Comparison of ENCODE assay signal across 26 cellular contexts in genomic region chr22:38487946-38488345, GRCh38. TPM values are rescaled to one million over a fixed set of nuclear protein-coding genes. Genes with fewer than 3 reads are reported as not detected.
DNase-seq lines count a peak whose midpoint lies in the region; ATAC-seq and TF ChIP-seq lines count a peak whose summit lies in the region.
"Had no signal": no experiment of that assay in that cellular context is flagged by ENCODE, and none has a peak within 500 bp of the region (broad histone marks: within the 10 kb centered on the region; RNA-seq: fewer than 3 reads in every experiment).

No MANE protein-coding gene starts in this region.

- peaks cover 66 to 85% of the 10 kb centered on the region in 2 donors for H3K36me3 Mint-ChIP-seq in CD4-positive, alpha-beta memory T cell
- H3K36me3 Mint-ChIP-seq in activated T-helper 2 cell treated with anti-CD3 and anti-CD28 coated beads, Interferon-gamma antibody, Interleukin-2, Interleukin-4, amounts not matched to agents 10 μg/mL and 5 μg/mL and 100 μg/mL, durations not matched to agents 14 hours and 24 hours and 36 hours (ENCODE audit: low read depth): peaks cover 90% of the 10 kb centered on the region
- H3K36me3 Mint-ChIP-seq in naive thymus-derived CD8-positive, alpha-beta T cell: peaks cover 11 to 94% (median 29%) of the 10 kb centered on the region in 3 donors

- peaks cover 20 to 50% (median 33%) of the 10 kb centered on the region in 4 donors for H3K4me1 Mint-ChIP-seq in CD4-positive, alpha-beta memory T cell
- peaks cover 38% of the 10 kb centered on the region for H3K4me1 Mint-ChIP-seq in activated T-helper 2 cell treated with anti-CD3 and anti-CD28 coated beads, Interferon-gamma antibody, Interleukin-2, Interleukin-4, amounts not matched to agents 10 μg/mL and 5 μg/mL and 100 μg/mL, durations not matched to agents 14 hours and 24 hours and 36 hours (ENCODE audit: low read depth)
- H3K4me1 Mint-ChIP-seq in naive thymus-derived CD8-positive, alpha-beta T cell: peaks cover 24 to 64% (median 56%) of the 10 kb centered on the region in 4 donors

- H3K4me3 Mint-ChIP-seq in CD4-positive, alpha-beta memory T cell: no peak overlapping the region
- H3K4me3 Mint-ChIP-seq in activated T-helper 2 cell treated with anti-CD3 and anti-CD28 coated beads, Interferon-gamma antibody, Interleukin-2, Interleukin-4, amounts not matched to agents 10 μg/mL and 5 μg/mL and 100 μg/mL, durations not matched to agents 14 hours and 24 hours and 36 hours (ENCODE audit: low read depth): no peak overlapping the region
- peak overlapping the region in 2 of 10 donors; percentile 16 to 62 for H3K4me3 Mint-ChIP-seq in naive thymus-derived CD8-positive, alpha-beta T cell
- H3K4me3 Mint-ChIP-seq: dendritic cell treated with granulocyte-macrophage colony-stimulating factor and Interleukin-4, amounts not matched to agents 40 ng/mL and 50 ng/mL, for 4 days; H9; stimulated activated memory B cell treated with anti-CD40 and anti-IgM and Interleukin-4, amounts not matched to agents 10 μg/mL and 1 μg/mL and 100 μg/mL, for 72 hours; T-helper 2 cell treated with Interferon-gamma antibody and Interleukin-4, amounts not matched to agents 5 μg/mL and 100 μg/mL, for 36 hours had no signal

- intact Hi-C loops in CD4-positive, alpha-beta memory T cell (cut with micrococcal nuclease): no loop called here
- intact Hi-C loops in activated T-helper 2 cell treated with anti-CD3 and anti-CD28 coated beads, Interferon-gamma antibody, Interleukin-2, Interleukin-4, amounts not matched to agents 10 μg/mL and 5 μg/mL and 100 μg/mL, durations not matched to agents 14 hours and 24 hours and 36 hours (cut with micrococcal nuclease): no loop called here
- intact Hi-C loops in upper lobe of right lung (cut with DNase I): no loop called here

- peaks cover 84% of the 10 kb centered on the region for H3K36me3 ChIP-seq in CD4-positive, alpha-beta memory T cell (ENCODE audit: insufficient read depth, low read length)
- H3K36me3 ChIP-seq in upper lobe of right lung: peaks cover 100% of the 10 kb centered on the region

- H3K9me3 ChIP-seq in CD4-positive, alpha-beta memory T cell (ENCODE audit: control insufficient read depth in 1 of 2, low read length in 2 of 2): no peaks in the 10 kb centered on the region
- no peaks in the 10 kb centered on the region for H3K9me3 ChIP-seq in upper lobe of right lung
- H3K9me3 ChIP-seq: BLaER1 treated with 17β-estradiol and CSF1 and Interleukin-3, amounts not matched to agents 10 nM and 100 nM; body of pancreas; prostate gland; spleen; upper lobe of left lung had no signal

- TF ChIP-seq CTCF in upper lobe of right lung (IDR thresholded peaks at IDR 0.05): no peak

- peak; percentile 38 to 65 for ATAC-seq in activated CD4-positive, CD25-positive, alpha-beta regulatory T cell treated with anti-CD3 and anti-CD28 coated beads, Interleukin-2, amount 50 U/mL, for 24 hours
- ATAC-seq in naive thymus-derived CD8-positive, alpha-beta T cell: no peak
- ATAC-seq in GM18861 (IDR thresholded peaks at IDR 0.05; ENCODE audit: unreplicated experiment): no peak
- ATAC-seq in left lobe of liver: no peak
- ATAC-seq in upper lobe of right lung: no peak
- ATAC-seq: body of pancreas; stimulated activated memory B cell treated with anti-CD40 and anti-IgM and Interleukin-4, amounts not matched to agents 10 μg/mL and 1 μg/mL and 100 μg/mL, for 72 hours had no signal

- CTCF ChIA-PET in CD4-positive, alpha-beta memory T cell (lab: Charles Lee; ENCODE audit: partially characterized antibody): interaction anchor here (0.7 to 2.3 kb wide), 2 partner anchors 11 to 15 kb away, joined by 3 to 5 read pairs; no protein-coding TSS in a partner anchor

- DNase-seq in activated CD4-positive, CD25-positive, alpha-beta regulatory T cell treated with anti-CD3 and anti-CD28 coated beads, Interleukin-2, amount 50 U/mL, for 72 hours: no peak
- DNase-seq in CD4-positive, alpha-beta memory T cell: no peak
- DNase-seq in activated T-helper 2 cell treated with anti-CD3 and anti-CD28 coated beads, Interferon-gamma antibody, Interleukin-2, Interleukin-4, amounts not matched to agents 10 μg/mL and 5 μg/mL and 100 μg/mL, durations not matched to agents 14 hours and 24 hours and 36 hours (ENCODE audit: low spot score): no peak
- no peak for DNase-seq in naive thymus-derived CD8-positive, alpha-beta T cell
- no peak for DNase-seq in left lobe of liver (ENCODE audit: low spot score)
- DNase-seq in upper lobe of right lung: no peak
- DNase-seq: body of pancreas, DMS79 treated with DMSO at 0.1 percent for 48 hours, erythroblast, H9, Karpas-422, NCI-H1092 treated with DMSO at 0.1 percent for 48 hours, NCI-H526, SHP77, upper lobe of left lung had no signal

- peaks cover 11% of the 10 kb centered on the region for H3K4me1 ChIP-seq in CD4-positive, alpha-beta memory T cell (ENCODE audit: insufficient read depth, low read length)
- H3K4me1 ChIP-seq in upper lobe of right lung: peaks cover 10% of the 10 kb centered on the region
- H3K4me1 ChIP-seq: BLaER1 treated with 17β-estradiol and CSF1 and Interleukin-3, amounts not matched to agents 10 nM and 100 nM; prostate gland had no signal

- no peak overlapping the region for H3K27ac ChIP-seq in CD4-positive, alpha-beta memory T cell (ENCODE audit: low read depth, low read length)
- no peak overlapping the region for H3K27ac ChIP-seq in upper lobe of right lung
- H3K27ac ChIP-seq: BLaER1 treated with 17β-estradiol and CSF1 and Interleukin-3, amounts not matched to agents 10 nM and 100 nM; prostate gland; upper lobe of left lung had no signal

- H3K27me3 Mint-ChIP-seq in CD4-positive, alpha-beta memory T cell: no peaks in the 10 kb centered on the region
- no peaks in the 10 kb centered on the region for H3K27me3 Mint-ChIP-seq in activated T-helper 2 cell treated with anti-CD3 and anti-CD28 coated beads, Interferon-gamma antibody, Interleukin-2, Interleukin-4, amounts not matched to agents 10 μg/mL and 5 μg/mL and 100 μg/mL, durations not matched to agents 14 hours and 24 hours and 36 hours (ENCODE audit: low read depth)
- no peaks in the 10 kb centered on the region for H3K27me3 Mint-ChIP-seq in naive thymus-derived CD8-positive, alpha-beta T cell
- H3K27me3 Mint-ChIP-seq: dendritic cell treated with granulocyte-macrophage colony-stimulating factor and Interleukin-4, amounts not matched to agents 40 ng/mL and 50 ng/mL, for 4 days; stimulated activated memory B cell treated with anti-CD40 and anti-IgM and Interleukin-4, amounts not matched to agents 10 μg/mL and 1 μg/mL and 100 μg/mL, for 72 hours had no signal

- H3K27me3 ChIP-seq in CD4-positive, alpha-beta memory T cell (ENCODE audit: insufficient read depth, low read length): no peaks in the 10 kb centered on the region
- H3K27me3 ChIP-seq in upper lobe of right lung: no peaks in the 10 kb centered on the region
- H3K27me3 ChIP-seq: BLaER1 treated with 17β-estradiol and CSF1 and Interleukin-3, amounts not matched to agents 10 nM and 100 nM; body of pancreas; spleen; upper lobe of left lung had no signal

- POLR2A ChIA-PET in CD4-positive, alpha-beta memory T cell (lab: Charles Lee; ENCODE audit: partially characterized antibody): interaction anchor here (0.7 to 14.9 kb wide), 3 partner anchors 8 to 13 kb away, joined by 3 to 122 read pairs (median 4); no protein-coding TSS in a partner anchor
- POLR2A ChIA-PET in naive thymus-derived CD8-positive, alpha-beta T cell (lab: Charles Lee): interaction anchor here (0.6 to 5.9 kb wide), 5 partner anchors 9 to 19 kb away, joined by 3 to 35 read pairs (median 6); no protein-coding TSS in a partner anchor

- no peak overlapping the region for H3K4me3 ChIP-seq in CD4-positive, alpha-beta memory T cell (ENCODE audit: low read length in 2 of 2)
- H3K4me3 ChIP-seq in upper lobe of right lung: no peak overlapping the region
- H3K4me3 ChIP-seq: BLaER1 treated with 17β-estradiol and CSF1 and Interleukin-3, amounts not matched to agents 10 nM and 100 nM; body of pancreas; prostate gland; spleen; upper lobe of left lung had no signal

- H3K9me3 Mint-ChIP-seq in CD4-positive, alpha-beta memory T cell: peaks cover 0 to 2% (median 0%) of the 10 kb centered on the region in 8 donors
- H3K9me3 Mint-ChIP-seq in activated T-helper 2 cell treated with anti-CD3 and anti-CD28 coated beads, Interferon-gamma antibody, Interleukin-2, Interleukin-4, amounts not matched to agents 10 μg/mL and 5 μg/mL and 100 μg/mL, durations not matched to agents 14 hours and 24 hours and 36 hours: no peaks in the 10 kb centered on the region
- no peaks in the 10 kb centered on the region for H3K9me3 Mint-ChIP-seq in naive thymus-derived CD8-positive, alpha-beta T cell
- H3K9me3 Mint-ChIP-seq: dendritic cell treated with granulocyte-macrophage colony-stimulating factor and Interleukin-4, amounts not matched to agents 40 ng/mL and 50 ng/mL, for 4 days; H9; stimulated activated memory B cell treated with anti-CD40 and anti-IgM and Interleukin-4, amounts not matched to agents 10 μg/mL and 1 μg/mL and 100 μg/mL, for 72 hours; T-helper 2 cell treated with Interferon-gamma antibody and Interleukin-4, amounts not matched to agents 5 μg/mL and 100 μg/mL, for 36 hours had no signal

- peak overlapping the region in 4 of 7 donors; percentile 66 to 84 (median 73) for H3K27ac Mint-ChIP-seq in CD4-positive, alpha-beta memory T cell
- peak overlapping the region; percentile 4 for H3K27ac Mint-ChIP-seq in activated T-helper 2 cell treated with anti-CD3 and anti-CD28 coated beads, Interferon-gamma antibody, Interleukin-2, Interleukin-4, amounts not matched to agents 10 μg/mL and 5 μg/mL and 100 μg/mL, durations not matched to agents 14 hours and 24 hours and 36 hours
- H3K27ac Mint-ChIP-seq in naive thymus-derived CD8-positive, alpha-beta T cell: peak overlapping the region in 9 of 10 donors; percentile 18 to 88 (median 60)
- H3K27ac Mint-ChIP-seq: dendritic cell treated with granulocyte-macrophage colony-stimulating factor and Interleukin-4, amounts not matched to agents 40 ng/mL and 50 ng/mL, for 4 days; stimulated activated memory B cell treated with anti-CD40 and anti-IgM and Interleukin-4, amounts not matched to agents 10 μg/mL and 1 μg/mL and 100 μg/mL, for 72 hours; T-helper 2 cell treated with Interferon-gamma antibody and Interleukin-4, amounts not matched to agents 5 μg/mL and 100 μg/mL, for 36 hours had no signal

RNA-seq across cellular contexts. Expression of gene DDX17, which starts 18.2 kb away (rescaled TPM):
- 100 to 1,000 TPM; 927 to 960 TPM for total RNA-seq in CD4-positive, alpha-beta memory T cell
- polyA plus RNA-seq in CD4-positive, alpha-beta memory T cell: 10 to 100 TPM in 1 of 2 donors, 1 to 10 TPM in 1; 10.0 to 44.3 TPM
- 378 and 391 TPM in 2 replicates for total RNA-seq in activated T-helper 2 cell treated with anti-CD3 and anti-CD28 coated beads, Interferon-gamma antibody, Interleukin-2, Interleukin-4, amounts not matched to agents 10 μg/mL and 5 μg/mL and 100 μg/mL, durations not matched to agents 14 hours and 24 hours and 36 hours
- total RNA-seq in naive thymus-derived CD8-positive, alpha-beta T cell: 1,000 to 10,000 TPM; 1,031 to 1,044 TPM
- 10 to 100 TPM; 27.3 to 38.7 (median 28.2) TPM for polyA plus RNA-seq in naive thymus-derived CD8-positive, alpha-beta T cell
- total RNA-seq in left lobe of liver (174 TPM), upper lobe of right lung (480 TPM)

RNA-seq across cellular contexts. Expression of gene KDELR3, which starts 20.1 kb away (rescaled TPM):
- not detected for total RNA-seq in CD4-positive, alpha-beta memory T cell
- under 1 TPM; 0.10 to 0.24 TPM for polyA plus RNA-seq in CD4-positive, alpha-beta memory T cell
- total RNA-seq in activated T-helper 2 cell treated with anti-CD3 and anti-CD28 coated beads, Interferon-gamma antibody, Interleukin-2, Interleukin-4, amounts not matched to agents 10 μg/mL and 5 μg/mL and 100 μg/mL, durations not matched to agents 14 hours and 24 hours and 36 hours: 2.2 and 3.7 TPM in 2 replicates
- not detected for total RNA-seq in naive thymus-derived CD8-positive, alpha-beta T cell
- under 1 TPM in 2 of 3 donors, not detected in 1; 0.11 to 0.28 TPM for polyA plus RNA-seq in naive thymus-derived CD8-positive, alpha-beta T cell
- total RNA-seq in left lobe of liver (15.2 TPM), upper lobe of right lung (5.9 TPM)

RNA-seq across cellular contexts. Expression of gene KCNJ4, which starts 32.9 kb away (rescaled TPM):
- not detected for total RNA-seq in CD4-positive, alpha-beta memory T cell
- polyA plus RNA-seq in CD4-positive, alpha-beta memory T cell: not detected
- total RNA-seq in activated T-helper 2 cell treated with anti-CD3 and anti-CD28 coated beads, Interferon-gamma antibody, Interleukin-2, Interleukin-4, amounts not matched to agents 10 μg/mL and 5 μg/mL and 100 μg/mL, durations not matched to agents 14 hours and 24 hours and 36 hours: not detected in 2 replicates
- total RNA-seq in naive thymus-derived CD8-positive, alpha-beta T cell: not detected
- polyA plus RNA-seq in naive thymus-derived CD8-positive, alpha-beta T cell: not detected
- total RNA-seq in left lobe of liver: not detected
- not detected for total RNA-seq in upper lobe of right lung
- total RNA-seq: A172, body of pancreas, glomerular endothelial cell, spleen, upper lobe of left lung had no signal
- polyA plus RNA-seq: liver, spleen had no signal

Comparison
In these comparisons a context has a peak if more than half of its experiments do, and no peak if none do; other contexts are left out.
1. ATAC-seq: peak in activated CD4-positive, CD25-positive, alpha-beta regulatory T cell treated with anti-CD3 and anti-CD28 coated beads, Interleukin-2, amount 50 U/mL, for 24 hours (2 of 2); none in naive thymus-derived CD8-positive, alpha-beta T cell (0 of 2), GM18861 (single experiment), left lobe of liver (single experiment) and upper lobe of right lung (single experiment).
2. H3K27ac Mint-ChIP-seq: peak in every context shown above with its lines; median percentile 73 in CD4-positive, alpha-beta memory T cell; 60 in naive thymus-derived CD8-positive, alpha-beta T cell; 4 in activated T-helper 2 cell treated with anti-CD3 and anti-CD28 coated beads, Interferon-gamma antibody, Interleukin-2, Interleukin-4, amounts not matched to agents 10 μg/mL and 5 μg/mL and 100 μg/mL, durations not matched to agents 14 hours and 24 hours and 36 hours.